ENCODE assay signal across 1 cellular context in the genomic region with DNA sequence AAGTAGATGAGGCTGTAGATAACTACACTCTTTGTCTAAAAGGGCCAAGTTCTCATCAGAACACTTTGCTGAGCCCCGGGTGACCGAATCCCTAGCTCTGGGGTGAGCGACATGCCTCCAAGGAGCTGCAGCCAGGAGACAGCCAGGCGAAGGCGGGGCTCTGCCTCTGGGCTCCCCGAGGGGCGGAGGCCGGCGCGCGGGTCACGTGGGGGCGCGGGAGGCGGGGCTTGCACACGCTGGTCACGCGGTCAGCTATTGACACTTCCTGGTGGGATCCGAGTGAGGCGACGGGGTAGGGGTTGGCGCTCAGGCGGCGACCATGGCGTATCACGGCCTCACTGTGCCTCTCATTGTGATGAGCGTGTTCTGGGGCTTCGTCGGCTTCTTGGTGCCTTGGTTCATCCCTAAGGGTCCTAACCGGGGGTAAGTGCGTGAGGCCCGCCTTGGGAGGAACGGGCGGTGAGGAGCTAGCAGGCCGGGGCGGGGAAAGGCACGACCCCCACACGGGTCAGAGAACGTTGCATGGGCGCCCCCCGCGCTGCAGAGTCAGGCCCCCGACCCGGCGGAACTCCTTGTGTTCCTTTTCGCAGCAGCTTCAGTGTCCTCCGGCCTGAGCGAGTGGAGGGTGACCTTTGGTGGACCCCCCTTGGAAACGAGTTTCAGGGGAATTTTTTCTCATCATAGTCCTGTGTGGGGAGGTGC.
TF ChIP-seq lines count a peak whose summit lies in the region.

Gene ATP6V0E1 (plus strand): TSS at position 230 of the 702 bp plus-strand sequence. CDS start 90 bp downstream, at position 320.

TF ChIP-seq in GM23338, 12 proteins besides CTCF, POLR2A, EP300 and RAD21:
- TF ChIP-seq CREB1 (CRISPR knock-in tag; IDR thresholded peaks at IDR 0.05; ENCODE audit: low read depth), result 0 out of 2 replicates have a peak, but pooled peaks have one; percentile 11
- no peak for TF ChIP-seq ZNF462 (CRISPR knock-in tag; IDR thresholded peaks at IDR 0.05)
- peak; percentile 92 for TF ChIP-seq POLR2AphosphoS5 (IDR thresholded peaks at IDR 0.05; ENCODE audit: low read depth)
TF ChIP-seq in GM23338: peak in this region for 2.
